ENCODE assay signal across 8 cellular contexts in genomic region chr1:227733751-227734545, GRCh38. TPM values are rescaled to one million over a fixed set of nuclear protein-coding genes. Genes with fewer than 3 reads are reported as not detected.
DNase-seq lines count a peak whose midpoint lies in the region; ATAC-seq, FAIRE-seq and TF ChIP-seq lines count a peak whose summit lies in the region.

No MANE protein-coding gene starts in this region.

- H3K23ac ChIP-seq in mesendoderm (ENCODE audit: low read length): no peak overlapping the region

- H3K4me1 ChIP-seq in mesendoderm (ENCODE audit: control insufficient read depth, low read depth, low read length): peaks cover 5% of the 10 kb centered on the region

- peak overlapping the region; percentile 93 for H3K56ac ChIP-seq in mesendoderm (ENCODE audit: low read length)

- TF ChIP-seq CTCF in bronchial epithelial cell (IDR thresholded peaks at IDR 0.05; ENCODE audit: insufficient read depth, low read length, severe bottlenecking): no peak

- no peak overlapping the region for H2AK5ac ChIP-seq in mesendoderm (ENCODE audit: low read length)

- H3K4me2 ChIP-seq in mesendoderm (ENCODE audit: low read length): peak overlapping the region; percentile 93

- peaks cover 25% of the 10 kb centered on the region for H3K79me1 ChIP-seq in mesendoderm (ENCODE audit: low read length)

- H3K4me1 Mint-ChIP-seq in stimulated activated naive CD8-positive, alpha-beta T cell treated with anti-CD3 and anti-CD28 coated beads, Interleukin-15, Interleukin-2, amounts not matched to agents 100 ng/mL and 50 ng/mL, for 24 hours (ENCODE audit: low read depth): peaks cover 42% of the 10 kb centered on the region

- H4K8ac ChIP-seq in mesendoderm (ENCODE audit: low read depth, low read length): no peak overlapping the region

- peak overlapping the region; percentile 87 for H3K9ac ChIP-seq in mesendoderm (ENCODE audit: low read length)

- H3K4ac ChIP-seq in mesendoderm (ENCODE audit: low read depth, low read length): no peak overlapping the region

- no peak for DNase-seq in stimulated activated naive CD8-positive, alpha-beta T cell treated with anti-CD3 and anti-CD28 coated beads, Interleukin-15, Interleukin-2, amounts not matched to agents 100 U/mL and 50 U/mL, for 24 hours
- DNase-seq in bronchial epithelial cell (ENCODE audit: low read depth) (peak; percentile 33), mesendoderm (no peak), NOMO-1 treated with DMSO at 0.1 percent for 48 hours (lab: John Stamatoyannopoulos, UW; ENCODE audit: unreplicated experiment) (no peak), kidney glomerular epithelial cell (lab: John Stamatoyannopoulos, UW) (no peak)
- no peak for DNase-seq in stimulated activated CD4-positive, alpha-beta T cell treated with anti-CD3 and anti-CD28 coated beads, Interleukin-4, amount 100 ng/mL, for 24 hours
- DNase-seq in effector CD4-positive, alpha-beta T cell: no peak

- WGBS in mesendoderm (ENCODE audit: extremely low coverage, insufficient coverage, low lambda C conversion rate): no CpG with 5 or more reads among the region's 24 CpGs

- H3K9me3 Mint-ChIP-seq in stimulated activated naive CD8-positive, alpha-beta T cell treated with anti-CD3 and anti-CD28 coated beads, Interleukin-15, Interleukin-2, amounts not matched to agents 100 ng/mL and 50 ng/mL, for 24 hours: no peaks in the 10 kb centered on the region

- peaks cover 15% of the 10 kb centered on the region for H3K36me3 Mint-ChIP-seq in stimulated activated naive CD8-positive, alpha-beta T cell treated with anti-CD3 and anti-CD28 coated beads, Interleukin-15, Interleukin-2, amounts not matched to agents 100 ng/mL and 50 ng/mL, for 24 hours (ENCODE audit: low read depth)

- FAIRE-seq in bronchial epithelial cell (lab: Jason Lieb, UNC): no peak

- ATAC-seq in stimulated activated naive CD8-positive, alpha-beta T cell treated with anti-CD3 and anti-CD28 coated beads, Interleukin-15, Interleukin-2, amounts not matched to agents 100 U/mL and 50 U/mL, for 24 hours: no peak

- H2BK15ac ChIP-seq in mesendoderm (replicated peaks; ENCODE audit: low read depth): no peak overlapping the region

- no peak overlapping the region for H3K27ac ChIP-seq in mesendoderm (ENCODE audit: low read depth, low read length)

- H2BK120ac ChIP-seq in mesendoderm (ENCODE audit: low read depth, low read length): no peak overlapping the region

- H3K27me3 Mint-ChIP-seq in stimulated activated naive CD8-positive, alpha-beta T cell treated with anti-CD3 and anti-CD28 coated beads, Interleukin-15, Interleukin-2, amounts not matched to agents 100 ng/mL and 50 ng/mL, for 24 hours: no peaks in the 10 kb centered on the region

- H2BK5ac ChIP-seq in mesendoderm (ENCODE audit: low read length): no peak overlapping the region

- H3K4me3 ChIP-seq in bronchial epithelial cell (ENCODE audit: low read depth, low read length) (peak overlapping the region; percentile 67), mesendoderm (ENCODE audit: low read length) (peak overlapping the region; percentile 76)

- no peak overlapping the region for H4K5ac ChIP-seq in mesendoderm (ENCODE audit: low read length)

- H3K4me3 Mint-ChIP-seq in stimulated activated naive CD8-positive, alpha-beta T cell treated with anti-CD3 and anti-CD28 coated beads, Interleukin-15, Interleukin-2, amounts not matched to agents 100 ng/mL and 50 ng/mL, for 24 hours: peak overlapping the region; percentile 92

- peak overlapping the region; percentile 73 for H3K27ac Mint-ChIP-seq in stimulated activated naive CD8-positive, alpha-beta T cell treated with anti-CD3 and anti-CD28 coated beads, Interleukin-15, Interleukin-2, amounts not matched to agents 100 ng/mL and 50 ng/mL, for 24 hours

- H3K79me2 ChIP-seq in mesendoderm (ENCODE audit: control insufficient read depth, insufficient read depth, low read length): peaks cover 35% of the 10 kb centered on the region

- no peak overlapping the region for H3K18ac ChIP-seq in mesendoderm (ENCODE audit: low read length)

- H3K36me3 ChIP-seq in bronchial epithelial cell (ENCODE audit: control insufficient read depth, insufficient read depth, low read length) (peaks cover 15% of the 10 kb centered on the region), mesendoderm (ENCODE audit: control insufficient read depth, insufficient read depth, low read length) (peaks cover 5% of the 10 kb centered on the region)

- H3K27me3 ChIP-seq in bronchial epithelial cell (ENCODE audit: control insufficient read depth, insufficient read depth, low read length) (no peaks in the 10 kb centered on the region), mesendoderm (ENCODE audit: insufficient read depth, low read length, poor library complexity) (no peaks in the 10 kb centered on the region)

RNA-seq across cellular contexts. Expression of gene JMJD4, which starts 1.2 kb away (rescaled TPM):
- 20.9 and 27.9 TPM in 2 replicates for total RNA-seq in bronchial epithelial cell
- polyA plus RNA-seq in mesendoderm (2013, experiment 1 of 2): 10.8 TPM
- polyA plus RNA-seq in mesendoderm (2013, experiment 2 of 2): 10.8 TPM

RNA-seq across cellular contexts. Expression of gene SNAP47, which starts 1.3 kb away (rescaled TPM):
- 55.0 and 59.0 TPM in 2 replicates for total RNA-seq in bronchial epithelial cell
- 20.3 TPM for polyA plus RNA-seq in mesendoderm (2013, experiment 1 of 2)
- polyA plus RNA-seq in mesendoderm (2013, experiment 2 of 2): 20.4 TPM
